Comparison of ENCODE assay signal across 8 cellular contexts in the genomic region with DNA sequence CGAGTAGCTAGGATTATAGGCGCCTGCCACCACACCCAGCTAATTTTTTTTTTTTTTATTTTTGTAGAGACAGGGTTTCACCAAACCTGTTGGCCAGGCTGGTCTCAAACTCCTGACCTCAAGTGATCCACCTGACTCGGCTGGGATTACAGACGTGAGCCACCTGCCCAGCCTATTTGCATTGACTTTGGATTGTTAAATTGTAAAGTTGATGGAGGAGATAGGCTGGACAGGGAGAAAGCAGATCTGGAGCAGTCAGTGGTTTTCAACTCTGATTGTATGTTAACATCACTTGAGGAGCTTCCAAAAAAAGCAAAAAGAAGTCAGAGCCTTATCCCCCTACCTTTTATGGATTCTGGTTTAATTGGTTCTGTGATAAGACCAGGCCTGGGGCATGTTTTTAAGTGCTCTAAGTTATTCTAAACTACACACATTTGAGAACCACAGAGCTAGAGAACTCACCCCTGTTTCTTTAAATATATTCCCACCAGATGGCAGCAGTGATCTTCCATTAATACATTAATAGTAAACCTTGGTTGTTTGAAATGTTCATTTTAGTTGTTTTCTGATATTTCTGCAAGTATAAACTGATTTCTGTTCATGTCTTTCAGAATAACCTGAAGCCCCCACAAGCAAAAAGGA. TPM values are rescaled to one million over a fixed set of nuclear protein-coding genes. Genes with fewer than 3 reads are reported as not detected.
DNase-seq lines count a peak whose midpoint lies in the region; ATAC-seq and TF ChIP-seq lines count a peak whose summit lies in the region.

No MANE protein-coding gene starts in this region.

- no peaks in the 10 kb centered on the region for H3K36me3 ChIP-seq in uterus
- peaks cover 13% of the 10 kb centered on the region in 2 donors for H3K36me3 ChIP-seq in aorta (ENCODE audit: control insufficient read depth in 1 of 2, insufficient read depth in 2 of 2, low read length in 1 of 2)

- no peaks in the 10 kb centered on the region for H3K9me3 Mint-ChIP-seq in natural killer cell
- H3K9me3 Mint-ChIP-seq in natural killer cell treated with Interleukin-12 subunit alpha and Interleukin-12 subunit beta and Interleukin-15 and Interleukin-18, amount 100 ng/mL, for 72 hours = no peaks in the 10 kb centered on the region

- H3K36me3 Mint-ChIP-seq in natural killer cell = peaks cover 17% of the 10 kb centered on the region
- H3K36me3 Mint-ChIP-seq in natural killer cell treated with Interleukin-12 subunit alpha and Interleukin-12 subunit beta and Interleukin-15 and Interleukin-18, amount 100 ng/mL, for 72 hours = peaks cover 24% of the 10 kb centered on the region

- H3K4me3 Mint-ChIP-seq in natural killer cell = no peak overlapping the region
- H3K4me3 Mint-ChIP-seq in natural killer cell treated with Interleukin-12 subunit alpha and Interleukin-12 subunit beta and Interleukin-15 and Interleukin-18, amount 100 ng/mL, for 72 hours = no peak overlapping the region

- H3K4me1 Mint-ChIP-seq in natural killer cell = peaks cover 0 to 9% of the 10 kb centered on the region in 2 donors
- H3K4me1 Mint-ChIP-seq in natural killer cell treated with Interleukin-12 subunit alpha and Interleukin-12 subunit beta and Interleukin-15 and Interleukin-18, amount 100 ng/mL, for 72 hours (ENCODE audit: low read depth in 2 of 2) = peaks cover 4% of the 10 kb centered on the region in 2 donors

- ATAC-seq in natural killer cell (no peak), HG03097 (IDR thresholded peaks at IDR 0.05; ENCODE audit: low FRiP score, unreplicated experiment) (no peak), aorta (ENCODE audit: low FRiP score) (no peak)
- no peak for ATAC-seq in natural killer cell treated with Interleukin-12 subunit alpha and Interleukin-12 subunit beta and Interleukin-15 and Interleukin-18, amount 100 ng/mL, for 72 hours

- no peaks in the 10 kb centered on the region for H3K27me3 ChIP-seq in uterus
- no peaks in the 10 kb centered on the region for H3K27me3 ChIP-seq in aorta (ENCODE audit: control insufficient read depth in 1 of 2, insufficient read depth in 2 of 2, low read length in 1 of 2)

- TF ChIP-seq POLR2A in uterus (IDR thresholded peaks at IDR 0.05) = no peak

- intact Hi-C loops in natural killer cell (cut with micrococcal nuclease) (no loop called here), uterus (cut with DNase I; ENCODE audit: low total_unique reads) (no loop called here), aorta (cut with DNase I) (no loop called here)

- H3K4me3 ChIP-seq in uterus (no peak overlapping the region), aorta (ENCODE audit: low read length in 2 of 2) (no peak overlapping the region)

- WGBS in aorta, 2 donors = 78 to 81% methylated on average over 4 of the region's 4 CpGs

- H3K4me1 ChIP-seq in uterus = no peaks in the 10 kb centered on the region
- H3K4me1 ChIP-seq in aorta (ENCODE audit: control insufficient read depth in 1 of 2, insufficient read depth in 2 of 2, low read length in 2 of 2) = peaks cover 0 to 1% of the 10 kb centered on the region in 2 donors

- H3K27ac Mint-ChIP-seq in natural killer cell = no peak overlapping the region
- H3K27ac Mint-ChIP-seq in natural killer cell treated with Interleukin-12 subunit alpha and Interleukin-12 subunit beta and Interleukin-15 and Interleukin-18, amount 100 ng/mL, for 72 hours = no peak overlapping the region

- no peaks in the 10 kb centered on the region for H3K27me3 Mint-ChIP-seq in natural killer cell (ENCODE audit: low read depth in 2 of 2)
- H3K27me3 Mint-ChIP-seq in natural killer cell treated with Interleukin-12 subunit alpha and Interleukin-12 subunit beta and Interleukin-15 and Interleukin-18, amount 100 ng/mL, for 72 hours = no peaks in the 10 kb centered on the region

- TF ChIP-seq CTCF in natural killer cell (IDR thresholded peaks at IDR 0.05) (peak; percentile 9), uterus (IDR thresholded peaks at IDR 0.05) (peak in 3 of 4 experiments; percentile 26 to 38 (median 30))

- H3K9me3 ChIP-seq in uterus (no peaks in the 10 kb centered on the region), aorta (ENCODE audit: control insufficient read depth, low read length) (no peaks in the 10 kb centered on the region)

- no peak overlapping the region for H3K27ac ChIP-seq in uterus
- no peak overlapping the region for H3K27ac ChIP-seq in aorta (ENCODE audit: low read depth in 1 of 2, low read length in 2 of 2)

- no peak for DNase-seq in natural killer cell
- no peak for DNase-seq in natural killer cell treated with Interleukin-12 subunit alpha and Interleukin-12 subunit beta and Interleukin-15 and Interleukin-18, amount 100 ng/mL, for 72 hours (ENCODE audit: low spot score)
- peak; percentile 71 for DNase-seq in RKO (ENCODE audit: low spot score)
- peak; percentile 31 for DNase-seq in fibroblast of the conjunctiva (ENCODE audit: low read depth)
- DNase-seq in uterus = no peak
- DNase-seq in stimulated activated CD8-positive, alpha-beta memory T cell treated with anti-CD3 and anti-CD28 coated beads, Interleukin-4, amount 100 ng/mL, for 48 hours = no peak
- no peak for DNase-seq in aorta

RNA-seq across cellular contexts. Expression of a gene that starts 7.5 kb away (rescaled TPM):
- total RNA-seq in natural killer cell (10 to 100 TPM; 19.4 to 23.5 (median 23.2) TPM), uterus (10 to 100 TPM; 10.2 to 62.6 (median 22.8) TPM), aorta (10 to 100 TPM; 13.4 to 20.8 TPM)
- 10 to 100 TPM; 16.5 to 17.6 TPM for total RNA-seq in natural killer cell treated with Interleukin-12 subunit alpha and Interleukin-12 subunit beta and Interleukin-15 and Interleukin-18, amount 100 ng/mL, for 72 hours
- 10 to 100 TPM; 10.9 to 12.1 TPM for polyA plus RNA-seq in aorta

RNA-seq across cellular contexts. Expression of a gene that starts 15.3 kb away (rescaled TPM):
- total RNA-seq in natural killer cell (10 to 100 TPM; 22.7 to 31.8 (median 27.7) TPM), uterus (10 to 100 TPM; 21.0 to 38.7 (median 24.2) TPM), aorta (10 to 100 TPM; 17.5 to 21.5 TPM)
- total RNA-seq in natural killer cell treated with Interleukin-12 subunit alpha and Interleukin-12 subunit beta and Interleukin-15 and Interleukin-18, amount 100 ng/mL, for 72 hours = 10 to 100 TPM; 19.9 to 38.0 TPM
- polyA plus RNA-seq in aorta = 1 to 10 TPM; 5.1 to 7.1 TPM

RNA-seq across cellular contexts. Expression of a gene that starts 54.0 kb away (rescaled TPM):
- 1 to 10 TPM in 1 of 3 donors, under 1 TPM in 2; 0.26 to 1.3 (median 0.84) TPM for total RNA-seq in natural killer cell
- under 1 TPM in 1 of 2 donors, not detected in 1; 0.95 TPM for total RNA-seq in natural killer cell treated with Interleukin-12 subunit alpha and Interleukin-12 subunit beta and Interleukin-15 and Interleukin-18, amount 100 ng/mL, for 72 hours
- total RNA-seq in uterus = 100 to 1,000 TPM in 1 of 4 donors, 10 to 100 TPM in 3; 27.4 to 100 (median 62.7) TPM
- total RNA-seq in aorta = 10 to 100 TPM; 60.4 to 70.8 TPM
- polyA plus RNA-seq in aorta = 100 to 1,000 TPM in 1 of 2 donors, 10 to 100 TPM in 1; 64.7 to 129 TPM

Comparison
In these comparisons a context has a peak if more than half of its experiments do, and no peak if none do; other contexts are left out.
1. DNase-seq: peak in RKO (single experiment) and fibroblast of the conjunctiva (single experiment); none in natural killer cell (single experiment), natural killer cell treated with Interleukin-12 subunit alpha and Interleukin-12 subunit beta and Interleukin-15 and Interleukin-18, amount 100 ng/mL, for 72 hours (single experiment), uterus (0 of 2), stimulated activated CD8-positive, alpha-beta memory T cell treated with anti-CD3 and anti-CD28 coated beads, Interleukin-4, amount 100 ng/mL, for 48 hours (single experiment) and aorta (0 of 2).
2. RNA of a gene that starts 54.0 kb away (total RNA-seq): 27.4 to 100 TPM in uterus and 60.4 to 70.8 TPM in aorta; 0.95 TPM in natural killer cell treated with Interleukin-12 subunit alpha and Interleukin-12 subunit beta and Interleukin-15 and Interleukin-18, amount 100 ng/mL, for 72 hours and 0.26 to 1.3 TPM in natural killer cell; every median in the first group is over 10 times any median in the second.